7 cellular contexts compared by ENCODE assay signal in the genomic region with DNA sequence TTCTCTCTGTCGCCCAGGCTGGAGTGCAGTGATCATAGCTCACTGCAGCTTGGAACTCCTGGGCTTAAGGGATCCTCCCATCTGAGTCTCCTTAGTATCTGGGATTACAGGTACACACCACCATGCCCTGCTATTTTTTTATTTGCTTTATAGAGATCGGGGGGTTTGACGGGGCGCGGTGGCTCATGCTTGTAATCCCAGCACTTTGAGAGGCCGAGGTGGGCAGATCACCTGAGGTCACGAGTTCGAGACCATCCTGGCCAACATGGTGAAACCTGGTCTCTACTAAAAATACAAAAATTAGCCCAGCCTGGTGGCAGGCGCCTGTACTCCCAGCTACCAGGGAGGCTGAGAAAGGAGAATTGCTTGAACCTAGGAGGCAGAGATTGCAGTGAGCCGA. TPM values are rescaled to one million over a fixed set of nuclear protein-coding genes. Genes with fewer than 3 reads are reported as not detected.
A peak's percentile ranks its signal among the peaks of the same experiment; 100 is the strongest.
DNase-seq lines count a peak whose midpoint lies in the region; ATAC-seq and TF ChIP-seq lines count a peak whose summit lies in the region.
"Not testable (repeated sequence)": the region's sequence is repeated elsewhere in the genome, so short reads cannot be mapped to it uniquely, and the experiment has no call there.

No MANE protein-coding gene starts in this region.

- H3K36me3 Mint-ChIP-seq in activated T-helper 17 cell treated with anti-CD3 and anti-CD28 coated beads, Interleukin-2, amount 50 U/mL, for 72 hours (ENCODE audit: low read depth): peaks cover 24% of the 10 kb centered on the region
- not testable (repeated sequence) for H3K36me3 Mint-ChIP-seq in natural killer cell

- H3K27me3 Mint-ChIP-seq in activated T-helper 17 cell treated with anti-CD3 and anti-CD28 coated beads, Interleukin-2, amount 50 U/mL, for 72 hours; natural killer cell (ENCODE audit: low read depth in 2 of 2): not testable (repeated sequence)

- H3K27ac ChIP-seq in HCT116 (ENCODE audit: low read depth, low read length) (peak overlapping the region; percentile 49), RWPE1 (peak overlapping the region; percentile 92), colonic mucosa (peak overlapping the region; percentile 100), spleen (peak overlapping the region; percentile 95 to 100 (median 98))

- H3K4me3 ChIP-seq in HCT116 (replicated peaks in 1 of 2; ENCODE audit: low read depth in 1 of 2, low read length in 2 of 2) (peak overlapping the region in 1 of 2 experiments; percentile 89; a peak in 2 of 4 replicates), colonic mucosa (peak overlapping the region; percentile 100), iPS-15b (ENCODE audit: low read depth, low read length) (peak overlapping the region; percentile 32), spleen (peak overlapping the region in 5 of 8 donors; percentile 94 to 98 (median 98))

- H3K4me1 ChIP-seq in HCT116 (ENCODE audit: control insufficient read depth in 1 of 2, insufficient read depth in 2 of 2, low read length in 2 of 2) (peaks cover 11 to 15% of the 10 kb centered on the region in 2 experiments; a peak in 3 of 4 replicates), spleen (peaks cover 10 to 42% (median 29%) of the 10 kb centered on the region in 6 donors)
- not testable (repeated sequence) for H3K4me1 ChIP-seq in colonic mucosa; iPS-15b (ENCODE audit: control insufficient read depth, insufficient read depth, low read length)

- H3K9me2 ChIP-seq in HCT116 (ENCODE audit: insufficient read depth): not testable (repeated sequence)

- peak overlapping the region; percentile 85 for H3K4me3 Mint-ChIP-seq in activated T-helper 17 cell treated with anti-CD3 and anti-CD28 coated beads, Interleukin-2, amount 50 U/mL, for 72 hours
- peak overlapping the region; percentile 82 for H3K4me3 Mint-ChIP-seq in natural killer cell

- TF ChIP-seq RAD21 in HCT116 (IDR thresholded peaks at IDR 0.05; ENCODE audit: low read depth): not testable (repeated sequence)

- 93 to 98% (median 95%) methylated on average over 10 of the region's 10 CpGs for WGBS in spleen, 5 donors

- H3K27ac Mint-ChIP-seq in activated T-helper 17 cell treated with anti-CD3 and anti-CD28 coated beads, Interleukin-2, amount 50 U/mL, for 72 hours: peak overlapping the region; percentile 96
- peak overlapping the region; percentile 85 to 87 for H3K27ac Mint-ChIP-seq in natural killer cell

- peak overlapping the region; percentile 82 for H3K4me2 ChIP-seq in HCT116 (ENCODE audit: low read length)

- peaks cover 43% of the 10 kb centered on the region for H3K79me2 ChIP-seq in HCT116 (ENCODE audit: insufficient read depth, low read length)

- POLR2A ChIA-PET in HCT116 (lab: Charles Lee): not testable (repeated sequence)
- POLR2A ChIA-PET in RWPE1 (lab: Yijun Ruan, JAX; ENCODE audit: low non-redundant PET): interaction anchor here (0.6 kb wide), 1 partner anchor 159 kb away, joined by 3 read pairs; no protein-coding TSS in a partner anchor

- H2AFZ ChIP-seq in HCT116 (ENCODE audit: low read depth, low read length, poor library complexity, severe bottlenecking): peak overlapping the region; percentile 97

- CTCF ChIA-PET in HCT116 (lab: Charles Lee): not testable (repeated sequence)
- CTCF ChIA-PET in RWPE1 (lab: Yijun Ruan, JAX): interaction anchor here (0.6 to 0.7 kb wide), 2 partner anchors 47 to 254 kb away, joined by 3 read pairs; no protein-coding TSS in a partner anchor

- H3K27me3 ChIP-seq in HCT116 (ENCODE audit: insufficient read depth, low read length); colonic mucosa; iPS-15b (ENCODE audit: control insufficient read depth, insufficient read depth, low read length); spleen (replicated peaks in 1 of 7): not testable (repeated sequence)

- not testable (repeated sequence) for H4K20me1 ChIP-seq in HCT116 (ENCODE audit: insufficient read depth)

- RAD21 ChIA-PET in HCT116 (lab: Charles Lee; ENCODE audit: low non-redundant PET in 1 of 2, low total read pairs in 2 of 2, uncharacterized antibody in 2 of 2, unreplicated experiment in 2 of 2): not testable (repeated sequence)

- not testable (repeated sequence) for TF ChIP-seq POLR2A in HCT116 (IDR thresholded peaks at IDR 0.05; ENCODE audit: borderline replicate concordance, extremely low read depth, insufficient read depth, insufficient read length); spleen (IDR thresholded peaks at IDR 0.05)

- not testable (repeated sequence) for H3K36me3 ChIP-seq in HCT116 (ENCODE audit: control insufficient read depth in 1 of 2, insufficient read depth in 2 of 2, low read length in 2 of 2); colonic mucosa; spleen
- H3K36me3 ChIP-seq in iPS-15b (ENCODE audit: control insufficient read depth, insufficient read depth, low read length): peaks cover 12% of the 10 kb centered on the region

- BruUV-seq in HCT116 (replicated peaks; lab: Mats Ljungman, UMichigan): not testable (repeated sequence)

- ATAC-seq in HCT116; activated T-helper 17 cell treated with anti-CD3 and anti-CD28 coated beads, Interleukin-2, amount 50 U/mL, for 72 hours (replicated peaks); natural killer cell: not testable (repeated sequence)

- DNase-seq in HCT116 (ENCODE audit: low read depth, low spot score); RWPE1 (ENCODE audit: low spot score); colonic mucosa; natural killer cell: not testable (repeated sequence)
- DNase-seq in spleen: peak; percentile 80

- H3K9ac ChIP-seq in HCT116 (ENCODE audit: low read length): peak overlapping the region; percentile 96; the same call in 1 of the 2 replicates
- H3K9ac ChIP-seq in colonic mucosa (ENCODE audit: low read depth in 2 of 2, low read length in 2 of 2): peak overlapping the region in 1 of 2 donors; percentile 80
- not testable (repeated sequence) for H3K9ac ChIP-seq in iPS-15b (ENCODE audit: low read depth, low read length)

- not testable (repeated sequence) for H3K9me3 Mint-ChIP-seq in activated T-helper 17 cell treated with anti-CD3 and anti-CD28 coated beads, Interleukin-2, amount 50 U/mL, for 72 hours; natural killer cell

- peaks cover 22% of the 10 kb centered on the region for H3K4me1 Mint-ChIP-seq in activated T-helper 17 cell treated with anti-CD3 and anti-CD28 coated beads, Interleukin-2, amount 50 U/mL, for 72 hours
- peaks cover 21 to 25% of the 10 kb centered on the region in 2 donors for H3K4me1 Mint-ChIP-seq in natural killer cell

- intact Hi-C loops in HCT116 (cut with micrococcal nuclease) (loop anchor here (1.0 to 5.0 kb wide), 2 partner anchors 152 to 225 kb away; a partner anchor contains a TSS), natural killer cell (cut with micrococcal nuclease) (loop anchor here (5.0 kb wide), 1 partner anchor 105 kb away; a partner anchor contains a TSS)
- intact Hi-C loops in colonic mucosa (cut with DNase I); spleen (cut with DNase I; ENCODE audit: low total_unique reads): not testable (repeated sequence)

- TF ChIP-seq CTCF in HCT116 (IDR thresholded peaks at IDR 0.05 in 2 of 3, conservative IDR thresholded peaks at IDR 0.05 in 1 of 3; ENCODE audit: borderline replicate concordance in 1 of 3, insufficient read depth in 1 of 3, low read depth in 2 of 3, low read length in 2 of 3); RWPE1 (conservative IDR thresholded peaks at IDR 0.05; ENCODE audit: low read depth); colonic mucosa (IDR thresholded peaks at IDR 0.05); natural killer cell (IDR thresholded peaks at IDR 0.05); spleen (IDR thresholded peaks at IDR 0.05 in 8 of 11, conservative IDR thresholded peaks at IDR 0.05 in 3 of 11): not testable (repeated sequence)

- H3K9me3 ChIP-seq in HCT116 (ENCODE audit: control insufficient read depth in 1 of 2, insufficient read depth in 1 of 2, low read depth in 1 of 2, low read length in 2 of 2); colonic mucosa; iPS-15b (ENCODE audit: control insufficient read depth, insufficient read depth, low read length); spleen: not testable (repeated sequence)

RNA-seq across cellular contexts. Expression of a gene that starts 0.7 kb away (rescaled TPM):
- total RNA-seq in HCT116 (2021; ENCODE audit: unreplicated experiment) (80.6 TPM), colonic mucosa (10 to 100 TPM; 67.3 to 70.1 TPM), natural killer cell (10 to 100 TPM; 58.2 to 76.4 (median 64.7) TPM), spleen (10 to 100 TPM; 43.8 to 59.7 (median 56.1) TPM)
- 21.9 and 29.5 TPM in 2 replicates for polyA plus RNA-seq in HCT116 (2012)
- total RNA-seq in activated T-helper 17 cell treated with anti-CD3 and anti-CD28 coated beads, Interleukin-2, amount 50 U/mL, for 72 hours: 10 to 100 TPM; 40.6 to 65.4 TPM
- 10 to 100 TPM; 10.7 to 15.2 (median 15.2) TPM for polyA plus RNA-seq in spleen

Comparison
In these comparisons a context has a peak if more than half of its experiments do, and no peak if none do; other contexts are left out.
1. H3K27ac ChIP-seq: peak in every context shown above with its lines; median percentile 100 in colonic mucosa; 98 in spleen; 92 in RWPE1; 49 in HCT116.